ENCODE assay signal across 8 cellular contexts in the genomic region with DNA sequence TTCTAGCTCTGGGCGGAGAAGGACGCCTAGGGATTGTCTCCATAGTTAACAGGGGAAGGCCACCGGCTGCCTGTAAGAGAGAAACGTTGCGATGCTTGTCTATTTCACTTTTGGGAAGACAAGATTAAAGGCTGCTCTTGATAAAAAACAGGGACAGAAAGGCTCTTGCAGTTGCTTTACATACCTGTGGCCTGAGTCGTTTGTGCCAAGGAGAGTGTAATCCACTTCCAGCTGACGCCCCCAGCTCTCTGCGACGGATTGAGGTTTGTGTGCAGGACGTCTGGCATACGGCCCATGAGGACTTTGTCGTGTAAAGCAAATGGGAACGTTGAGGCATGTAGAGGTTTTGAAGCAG. TPM values are rescaled to one million over a fixed set of nuclear protein-coding genes. Genes with fewer than 3 reads are reported as not detected.
DNase-seq lines count a peak whose midpoint lies in the region; ATAC-seq and TF ChIP-seq lines count a peak whose summit lies in the region.

No MANE protein-coding gene starts in this region.

- H3K4me3 ChIP-seq in BLaER1: peak overlapping the region; percentile 94
- H3K4me3 ChIP-seq in MM.1S (ENCODE audit: low read length): peak overlapping the region; percentile 91
- peak overlapping the region; percentile 82 to 93 for H3K4me3 ChIP-seq in cardiac fibroblast (replicated peaks in 1 of 2; ENCODE audit: low read depth in 2 of 2, low read length in 2 of 2)
- peak overlapping the region; percentile 81 to 89 (median 85) for H3K4me3 ChIP-seq in right lobe of liver
- H3K4me3 ChIP-seq in thymus (ENCODE audit: low read length): peak overlapping the region; percentile 71

- no peaks in the 10 kb centered on the region for H3K27me3 ChIP-seq in BLaER1
- no peaks in the 10 kb centered on the region for H3K27me3 ChIP-seq in MM.1S (replicated peaks; ENCODE audit: insufficient read depth, low read length)
- H3K27me3 ChIP-seq in right lobe of liver: no peaks in the 10 kb centered on the region
- peaks cover 37% of the 10 kb centered on the region for H3K27me3 ChIP-seq in thymus (ENCODE audit: control insufficient read depth, insufficient read depth)

- H3K4me1 ChIP-seq in BLaER1 (peaks cover 68% of the 10 kb centered on the region), MM.1S (ENCODE audit: low read length) (peaks cover 20% of the 10 kb centered on the region), right lobe of liver (peaks cover 0 to 20% (median 0%) of the 10 kb centered on the region in 4 donors), thymus (ENCODE audit: control insufficient read depth, insufficient read depth, low read length) (peaks cover 21% of the 10 kb centered on the region)

- H3F3A ChIP-seq in MM.1S (ENCODE audit: insufficient read depth, low read length): peaks cover 51% of the 10 kb centered on the region

- H3K27ac ChIP-seq in BLaER1 (peak overlapping the region; percentile 92), MM.1S (ENCODE audit: low read length) (peak overlapping the region; percentile 89), right lobe of liver (peak overlapping the region; percentile 81 to 99 (median 99)), thymus (ENCODE audit: low read depth) (peak overlapping the region; percentile 87)

- H3K4me2 ChIP-seq in BLaER1 (peak overlapping the region; percentile 90), MM.1S (ENCODE audit: low read depth, low read length) (peak overlapping the region; percentile 88)

- intact Hi-C loops in right lobe of liver (cut with DNase I): no loop called here

- peak overlapping the region; percentile 87 for H3K9ac ChIP-seq in BLaER1
- H3K9ac ChIP-seq in MM.1S (ENCODE audit: low read length): peak overlapping the region; percentile 92

- no peak for TF ChIP-seq CTCF in MM.1S (IDR thresholded peaks at IDR 0.05; ENCODE audit: low read length)
- no peak for TF ChIP-seq CTCF in cardiac fibroblast (IDR thresholded peaks at IDR 0.05; ENCODE audit: low read depth, low read length)
- no peak for TF ChIP-seq CTCF in right lobe of liver (IDR thresholded peaks at IDR 0.05)

- H3K79me2 ChIP-seq in MM.1S (ENCODE audit: low read length): peaks cover 39% of the 10 kb centered on the region

- H4K20me1 ChIP-seq in BLaER1 (peaks cover 39% of the 10 kb centered on the region), MM.1S (ENCODE audit: insufficient read depth, low read length) (no peaks in the 10 kb centered on the region)

- peak overlapping the region; percentile 43; the same call in 1 of the 2 replicates for H2AFZ ChIP-seq in MM.1S (ENCODE audit: low read length)

- ATAC-seq in right lobe of liver (no peak), HG03521 (IDR thresholded peaks at IDR 0.05; ENCODE audit: unreplicated experiment) (no peak), HG03280 (IDR thresholded peaks at IDR 0.05; ENCODE audit: unreplicated experiment) (no peak)

- peaks cover 17% of the 10 kb centered on the region for H3K36me3 ChIP-seq in BLaER1
- no peaks in the 10 kb centered on the region for H3K36me3 ChIP-seq in MM.1S (replicated peaks; ENCODE audit: insufficient read depth, low read length)
- peaks cover 0 to 21% (median 0%) of the 10 kb centered on the region in 4 donors for H3K36me3 ChIP-seq in right lobe of liver
- H3K36me3 ChIP-seq in thymus (ENCODE audit: control insufficient read depth, insufficient read depth): no peaks in the 10 kb centered on the region

- WGBS in right lobe of liver (ENCODE audit: insufficient coverage, low coverage, low lambda C conversion rate, missing lambda C conversion rate): 10% methylated on average over 13 of the region's 13 CpGs
- 3% methylated on average over 13 of the region's 13 CpGs for WGBS in thymus

- H3K9me3 ChIP-seq in BLaER1: no peaks in the 10 kb centered on the region
- no peaks in the 10 kb centered on the region for H3K9me3 ChIP-seq in MM.1S (replicated peaks; ENCODE audit: insufficient read depth, low read length)
- no peaks in the 10 kb centered on the region for H3K9me3 ChIP-seq in right lobe of liver
- peaks cover 1% of the 10 kb centered on the region for H3K9me3 ChIP-seq in thymus (ENCODE audit: control insufficient read depth)

- no peaks in the 10 kb centered on the region for H3K9me2 ChIP-seq in MM.1S (replicated peaks; ENCODE audit: insufficient read depth, low read length)

- DNase-seq in MM.1S (peak; percentile 40), cardiac fibroblast (ENCODE audit: low read depth in 2 of 2) (peak; percentile 61 to 65), right lobe of liver (peak in 2 of 3 donors; percentile 56 to 57)
- DNase-seq in stimulated activated naive CD4-positive, alpha-beta T cell (lab: John Stamatoyannopoulos, UW): no peak

- TF ChIP-seq POLR2A in right lobe of liver (IDR thresholded peaks at IDR 0.05): no peak

RNA-seq across cellular contexts. Expression of a gene that starts 1.1 kb away (rescaled TPM):
- total RNA-seq in right lobe of liver: 10 to 100 TPM in 1 of 6 experiments, 1 to 10 TPM in 5; 3.1 to 21.9 (median 6.1) TPM
- 54.3 TPM for polyA plus RNA-seq in thymus

Comparison
In these comparisons a context has a peak if more than half of its experiments do, and no peak if none do; other contexts are left out.
1. DNase-seq: peak in MM.1S (single experiment), cardiac fibroblast (2 of 2) and right lobe of liver (2 of 3); none in stimulated activated naive CD4-positive, alpha-beta T cell (0 of 6).
2. Peak in every context shown above with its lines, with median percentiles within 50 percentile points of each other: H3K27ac ChIP-seq and H3K4me3 ChIP-seq.